In genomic region chr1:37822942-37823865, GRCh38 we compare ENCODE assay signal across 20 cellular contexts. TPM values are rescaled to one million over a fixed set of nuclear protein-coding genes. Genes with fewer than 3 reads are reported as not detected.
A peak's percentile ranks its signal among the peaks of the same experiment; 100 is the strongest.
DNase-seq lines count a peak whose midpoint lies in the region; ATAC-seq, FAIRE-seq and TF ChIP-seq lines count a peak whose summit lies in the region.
"Had no signal": no experiment of that assay in that cellular context is flagged by ENCODE, and none has a peak within 500 bp of the region (broad histone marks: within the 10 kb centered on the region; RNA-seq: fewer than 3 reads in every experiment).

No MANE protein-coding gene starts in this region.

- no peaks in the 10 kb centered on the region for H4K20me1 ChIP-seq in GM12878 (ENCODE audit: control insufficient read depth, insufficient read depth)

- TF ChIP-seq POLR2A in GM12878 (IDR thresholded peaks at IDR 0.05; ENCODE audit: low read depth, low read length): no peak

- TF ChIP-seq RAD21 in GM12878 (IDR thresholded peaks at IDR 0.05; ENCODE audit: insufficient read depth, low read depth, low read length): no peak

- POLR2A ChIA-PET in activated CD4-positive, alpha-beta T cell treated with anti-CD3 and anti-CD28 coated beads, Interleukin-2, amount 10 ng/mL, durations not matched to agents 7 days and 5 days (lab: Charles Lee): no interaction called here
- POLR2A ChIA-PET in GM12878 (lab: Charles Lee): no interaction called here
- POLR2A ChIA-PET in naive thymus-derived CD4-positive, alpha-beta T cell (lab: Charles Lee): interaction anchor here (0.6 kb wide), 2 partner anchors 54 to 61 kb away, joined by 3 to 4 read pairs; no protein-coding TSS in a partner anchor

- no peaks in the 10 kb centered on the region for H3K9me3 ChIP-seq in GM12878 (replicated peaks; ENCODE audit: control insufficient read depth, insufficient read depth, low read length)
- no peaks in the 10 kb centered on the region for H3K9me3 ChIP-seq in naive thymus-derived CD4-positive, alpha-beta T cell (ENCODE audit: control insufficient read depth in 2 of 3, low read length in 3 of 3)
- H3K9me3 ChIP-seq: HAP-1, thyroid gland had no signal

- CTCF ChIA-PET in activated CD4-positive, alpha-beta T cell treated with anti-CD3 and anti-CD28 coated beads, Interleukin-2, amount 10 ng/mL, durations not matched to agents 7 days and 5 days (lab: Charles Lee): interaction anchor here (0.8 to 1.7 kb wide), 3 partner anchors 8 to 201 kb away, joined by 3 to 4 read pairs (median 3); partner anchors contain the start of gene MTF1
- CTCF ChIA-PET in GM12878 (lab: Yijun Ruan, JAX): interaction anchor here (0.5 to 0.7 kb wide), 2 partner anchors 75 to 1492 kb away, joined by 3 read pairs; no protein-coding TSS in a partner anchor
- CTCF ChIA-PET in naive thymus-derived CD4-positive, alpha-beta T cell (lab: Charles Lee): interaction anchor here (0.5 to 0.7 kb wide), 3 partner anchors 136 to 1716 kb away, joined by 3 to 8 read pairs (median 4); no protein-coding TSS in a partner anchor

- no peaks in the 10 kb centered on the region for H3K27me3 ChIP-seq in GM12878 (replicated peaks in 1 of 2; ENCODE audit: control insufficient read depth in 2 of 2, insufficient read depth in 2 of 2, low read length in 1 of 2)
- no peaks in the 10 kb centered on the region for H3K27me3 ChIP-seq in naive thymus-derived CD4-positive, alpha-beta T cell (ENCODE audit: control insufficient read depth in 2 of 2, insufficient read depth in 2 of 2, low read length in 2 of 2)
- H3K27me3 ChIP-seq: thyroid gland had no signal

- H3K79me2 ChIP-seq in GM12878 (ENCODE audit: control insufficient read depth, insufficient read depth, low read length): no peaks in the 10 kb centered on the region

- no peaks in the 10 kb centered on the region for H3K9me3 Mint-ChIP-seq in activated CD4-positive, alpha-beta T cell treated with anti-CD3 and anti-CD28 coated beads, Interleukin-2, amount 10 ng/mL, durations not matched to agents 7 days and 5 days
- no peaks in the 10 kb centered on the region for H3K9me3 Mint-ChIP-seq in naive thymus-derived CD4-positive, alpha-beta T cell
- H3K9me3 Mint-ChIP-seq: mesothelial cell of epicardium; stimulated activated memory B cell treated with anti-CD40 and anti-IgM and Interleukin-4, amounts not matched to agents 10 μg/mL and 1 μg/mL and 100 μg/mL, for 72 hours had no signal

- H3K36me3 ChIP-seq in GM12878 (ENCODE audit: control insufficient read depth in 2 of 2, insufficient read depth in 2 of 2, low read length in 1 of 2): peaks cover 9 to 20% of the 10 kb centered on the region in 2 experiments
- peaks cover 7 to 44% (median 8%) of the 10 kb centered on the region in 3 experiments for H3K36me3 ChIP-seq in naive thymus-derived CD4-positive, alpha-beta T cell (ENCODE audit: control insufficient read depth in 2 of 3, insufficient read depth in 3 of 3, low read length in 3 of 3)

- H3K36me3 Mint-ChIP-seq in activated CD4-positive, alpha-beta T cell treated with anti-CD3 and anti-CD28 coated beads, Interleukin-2, amount 10 ng/mL, durations not matched to agents 7 days and 5 days (ENCODE audit: low read depth): peaks cover 34% of the 10 kb centered on the region
- H3K36me3 Mint-ChIP-seq in naive thymus-derived CD4-positive, alpha-beta T cell: peaks cover 10 to 46% (median 21%) of the 10 kb centered on the region in 5 donors

- H3K27me3 Mint-ChIP-seq in activated CD4-positive, alpha-beta T cell treated with anti-CD3 and anti-CD28 coated beads, Interleukin-2, amount 10 ng/mL, durations not matched to agents 7 days and 5 days: no peaks in the 10 kb centered on the region
- H3K27me3 Mint-ChIP-seq in naive thymus-derived CD4-positive, alpha-beta T cell: no peaks in the 10 kb centered on the region
- H3K27me3 Mint-ChIP-seq: stimulated activated memory B cell treated with anti-CD40 and anti-IgM and Interleukin-4, amounts not matched to agents 10 μg/mL and 1 μg/mL and 100 μg/mL, for 72 hours had no signal

- TF ChIP-seq CTCF in GM12878 (IDR thresholded peaks at IDR 0.05 in 2 of 3, conservative IDR thresholded peaks at IDR 0.05 in 1 of 3; ENCODE audit: control insufficient read depth in 2 of 3, extremely low read depth in 1 of 3, insufficient read depth in 1 of 3, low read depth in 3 of 3, low read length in 3 of 3): no peak

- no peak overlapping the region for H3K27ac ChIP-seq in GM12878 (ENCODE audit: control insufficient read depth, insufficient read depth)
- no peak overlapping the region for H3K27ac ChIP-seq in naive thymus-derived CD4-positive, alpha-beta T cell (ENCODE audit: low read depth, low read length)
- H3K27ac ChIP-seq: thyroid gland had no signal

- peaks cover 4% of the 10 kb centered on the region for H3K4me1 Mint-ChIP-seq in activated CD4-positive, alpha-beta T cell treated with anti-CD3 and anti-CD28 coated beads, Interleukin-2, amount 10 ng/mL, durations not matched to agents 7 days and 5 days
- peaks cover 0 to 11% (median 0%) of the 10 kb centered on the region in 7 donors for H3K4me1 Mint-ChIP-seq in naive thymus-derived CD4-positive, alpha-beta T cell
- H3K4me1 Mint-ChIP-seq: mesothelial cell of epicardium had no signal

- H3K9ac ChIP-seq in GM12878 (ENCODE audit: control insufficient read depth, insufficient read depth, low read length): no peak overlapping the region

- 80% methylated on average over 9 of the region's 9 CpGs for whole genome bisulfite sequencing in GM12878 (ENCODE audit: insufficient coverage, insufficient replicate concordance, low lambda C conversion rate, missing lambda C conversion rate)

- no peak overlapping the region for H2AFZ ChIP-seq in GM12878 (ENCODE audit: control insufficient read depth, low read depth, low read length)

- ATAC-seq in GM12878 (no peak), HG03442 (IDR thresholded peaks at IDR 0.05; ENCODE audit: unreplicated experiment) (no peak)
- peak; percentile 44 for ATAC-seq in naive thymus-derived CD4-positive, alpha-beta T cell
- ATAC-seq: stimulated activated memory B cell treated with anti-CD40 and anti-IgM and Interleukin-4, amounts not matched to agents 10 μg/mL and 1 μg/mL and 100 μg/mL, for 72 hours had no signal

- TF ChIP-seq EP300 in GM12878 (IDR thresholded peaks at IDR 0.05; ENCODE audit: borderline replicate concordance in 1 of 2, control insufficient read depth in 1 of 2, low read depth in 2 of 2, low read length in 2 of 2): no peak

- no peak overlapping the region for H3K4me3 Mint-ChIP-seq in activated CD4-positive, alpha-beta T cell treated with anti-CD3 and anti-CD28 coated beads, Interleukin-2, amount 10 ng/mL, durations not matched to agents 7 days and 5 days
- no peak overlapping the region for H3K4me3 Mint-ChIP-seq in naive thymus-derived CD4-positive, alpha-beta T cell
- H3K4me3 Mint-ChIP-seq: mesothelial cell of epicardium; stimulated activated memory B cell treated with anti-CD40 and anti-IgM and Interleukin-4, amounts not matched to agents 10 μg/mL and 1 μg/mL and 100 μg/mL, for 72 hours had no signal

- H3K4me1 ChIP-seq in GM12878 (ENCODE audit: control insufficient read depth, insufficient read depth, low read length): peaks cover 7% of the 10 kb centered on the region; the same call in 1 of the 2 replicates
- H3K4me1 ChIP-seq in naive thymus-derived CD4-positive, alpha-beta T cell (ENCODE audit: control insufficient read depth in 2 of 2, insufficient read depth in 2 of 2, low read length in 2 of 2): no peaks in the 10 kb centered on the region
- H3K4me1 ChIP-seq: HAP-1, thyroid gland had no signal

- RAD21 ChIA-PET in GM12878 (lab: Charles Lee; ENCODE audit: unreplicated experiment): interaction anchor here (1.0 kb wide), 1 partner anchor 16 kb away, joined by 3 read pairs; the partner anchor contains the start of genes C1orf122 and YRDC

- BruUV-seq in GM12878 (replicated peaks; lab: Mats Ljungman, UMichigan): no TSS peak

- in situ Hi-C loops in GM12878 (cut with MboI): no loop called here

- peak; percentile 18 for FAIRE-seq in GM12878 (lab: Jason Lieb, UNC)
- FAIRE-seq: A204.1 had no signal

- H3K27ac Mint-ChIP-seq in activated CD4-positive, alpha-beta T cell treated with anti-CD3 and anti-CD28 coated beads, Interleukin-2, amount 10 ng/mL, durations not matched to agents 7 days and 5 days: peak overlapping the region; percentile 25
- H3K27ac Mint-ChIP-seq in naive thymus-derived CD4-positive, alpha-beta T cell: peak overlapping the region in 1 of 9 donors; percentile 42
- H3K27ac Mint-ChIP-seq: mesothelial cell of epicardium; stimulated activated memory B cell treated with anti-CD40 and anti-IgM and Interleukin-4, amounts not matched to agents 10 μg/mL and 1 μg/mL and 100 μg/mL, for 72 hours had no signal

- intact Hi-C loops in GM12878 (cut with micrococcal nuclease; ENCODE audit: unreplicated experiment): no loop called here
- intact Hi-C loops in naive thymus-derived CD4-positive, alpha-beta T cell (cut with micrococcal nuclease): no loop called here

- no peak overlapping the region for H3K4me2 ChIP-seq in GM12878 (ENCODE audit: control insufficient read depth, insufficient read depth)

- SMC1A ChIA-PET in GM12878 (lab: Charles Lee; ENCODE audit: uncharacterized antibody, unreplicated experiment): interaction anchor here (0.9 to 1.3 kb wide), 2 partner anchors 15 to 126 kb away, joined by 3 to 4 read pairs; partner anchors contain the start of gene YRDC

- no peak for DNase-seq in activated CD4-positive, alpha-beta T cell treated with anti-CD3 and anti-CD28 coated beads, Interleukin-2, amount 10 ng/mL, durations not matched to agents 7 days and 5 days
- no peak for DNase-seq in activated CD4-positive, alpha-beta T cell treated with anti-CD3 and anti-CD28 coated beads for 1 hour
- DNase-seq in RKO (ENCODE audit: low spot score): peak; percentile 66
- no peak for DNase-seq in GM12878 (ENCODE audit: low read depth, low spot score)
- no peak for DNase-seq in naive thymus-derived CD4-positive, alpha-beta T cell
- no peak for DNase-seq in germinal center (ENCODE audit: low spot score)
- no peak for DNase-seq in NCI-H2029 (lab: John Stamatoyannopoulos, UW)
- DNase-seq: effector memory CD4-positive, alpha-beta T cell; NCI-H1048; NCI-H2081 treated with DMSO at 0.1 percent for 48 hours; NCI-H524 treated with DMSO at 0.1 percent for 48 hours; Right ventricle myocardium superior; stimulated activated CD4-positive, alpha-beta T cell treated with anti-CD3 and anti-CD28 coated beads, Interleukin-12 subunit alpha, Interleukin-12 subunit beta, amount 100 ng/mL, for 4 hours; thyroid gland had no signal

- H3K4me3 ChIP-seq in GM12878: no peak overlapping the region
- H3K4me3 ChIP-seq in naive thymus-derived CD4-positive, alpha-beta T cell (ENCODE audit: low read length): no peak overlapping the region
- H3K4me3 ChIP-seq: HAP-1, thyroid gland had no signal

RNA-seq across cellular contexts. Expression of gene YRDC, which starts 15.2 kb away (rescaled TPM):
- total RNA-seq in activated CD4-positive, alpha-beta T cell treated with anti-CD3 and anti-CD28 coated beads, Interleukin-2, amount 10 ng/mL, durations not matched to agents 7 days and 5 days: 10 to 100 TPM; 12.0 to 13.8 TPM
- 6.5 and 6.6 TPM in 2 replicates for total RNA-seq in GM12878 (2013; cell fraction: nucleolus; rRNA removed)
- total RNA-seq in GM12878 (2014; rRNA removed) (33.2 and 36.2 TPM in 2 replicates), GM12878 (2014; rRNA removed; fragmentation: Illumina TruSeq; extraction: Trizol) (19.4 and 20.1 TPM in 2 replicates), GM12878 (2021) (29.1 and 31.7 TPM in 2 replicates)
- polyA plus RNA-seq in GM12878 (2011; ENCODE audit: low read depth): 10.4 TPM
- polyA plus RNA-seq in GM12878 (2011; rRNA removed) (20.5 and 26.5 TPM in 2 replicates), GM12878 (2014; fragmentation: Illumina TruSeq; extraction: Trizol) (18.5 and 20.9 TPM in 2 replicates), GM12878 (2014; fragmentation: Nextera tagmentation; extraction: Ambion mirVana) (10 to 100 TPM in 1 of 2 experiments, 1 to 10 TPM in 1; 4.5 to 15.3 TPM), GM12878 (2014; rRNA removed) (32.2 and 34.4 TPM in 2 replicates), GM12878 (2016; fragmentation: Nextera tagmentation; extraction: Ambion mirVana) (10 to 100 TPM in 1 of 2 experiments, 1 to 10 TPM in 1; 2.9 to 17.4 TPM)
- polyA plus RNA-seq in GM12878 (2011; cell fraction: cytosol; rRNA removed): 26.6 and 30.0 TPM in 2 replicates
- 13.5 and 15.4 TPM in 2 replicates for polyA plus RNA-seq in GM12878 (2011; cell fraction: nucleus; rRNA removed)
- 16.3 and 16.9 TPM in 2 replicates for polyA plus RNA-seq in GM12878 (2012)
- polyA minus RNA-seq in GM12878 (2011; rRNA and poly(A)+ RNA removed): 11.0 and 17.5 TPM in 2 replicates
- polyA minus RNA-seq in GM12878 (2011; cell fraction: cytosol; rRNA and poly(A)+ RNA removed): 8.0 TPM in 2 replicates
- 6.2 and 8.2 TPM in 2 replicates for polyA minus RNA-seq in GM12878 (2011; cell fraction: nucleus; rRNA and poly(A)+ RNA removed)
- total RNA-seq in naive thymus-derived CD4-positive, alpha-beta T cell: 10 to 100 TPM; 13.1 to 30.6 (median 22.3) TPM
- polyA plus RNA-seq in naive thymus-derived CD4-positive, alpha-beta T cell: 10 to 100 TPM; 13.4 to 17.0 TPM

RNA-seq across cellular contexts. Expression of gene C1orf122, which starts 15.6 kb away (rescaled TPM):
- 10 to 100 TPM; 13.9 to 16.8 TPM for total RNA-seq in activated CD4-positive, alpha-beta T cell treated with anti-CD3 and anti-CD28 coated beads, Interleukin-2, amount 10 ng/mL, durations not matched to agents 7 days and 5 days
- 0.75 and 0.98 TPM in 2 replicates for total RNA-seq in GM12878 (2013; cell fraction: nucleolus; rRNA removed)
- total RNA-seq in GM12878 (2014; rRNA removed) (30.4 and 35.8 TPM in 2 replicates), GM12878 (2014; rRNA removed; fragmentation: Illumina TruSeq; extraction: Trizol) (6.4 and 6.9 TPM in 2 replicates), GM12878 (2021) (30.9 TPM in 2 replicates)
- polyA plus RNA-seq in GM12878 (2011; ENCODE audit: low read depth): 2.0 TPM
- polyA plus RNA-seq in GM12878 (2011; rRNA removed) (2.6 and 8.4 TPM in 2 replicates), GM12878 (2014; fragmentation: Illumina TruSeq; extraction: Trizol) (3.0 and 4.6 TPM in 2 replicates), GM12878 (2014; fragmentation: Nextera tagmentation; extraction: Ambion mirVana) (1 to 10 TPM; 1.6 to 8.4 TPM), GM12878 (2014; rRNA removed) (30.9 and 35.5 TPM in 2 replicates), GM12878 (2016; fragmentation: Nextera tagmentation; extraction: Ambion mirVana) (10 to 100 TPM; 21.2 to 29.4 TPM)
- 6.9 and 16.9 TPM in 2 replicates for polyA plus RNA-seq in GM12878 (2011; cell fraction: cytosol; rRNA removed)
- 7.2 and 7.7 TPM in 2 replicates for polyA plus RNA-seq in GM12878 (2011; cell fraction: nucleus; rRNA removed)
- 9.5 and 11.0 TPM in 2 replicates for polyA plus RNA-seq in GM12878 (2012)
- polyA minus RNA-seq in GM12878 (2011; rRNA and poly(A)+ RNA removed): 1.6 and 2.2 TPM in 2 replicates
- 1.5 and 2.1 TPM in 2 replicates for polyA minus RNA-seq in GM12878 (2011; cell fraction: cytosol; rRNA and poly(A)+ RNA removed)
- polyA minus RNA-seq in GM12878 (2011; cell fraction: nucleus; rRNA and poly(A)+ RNA removed): 2.8 and 4.6 TPM in 2 replicates
- 10 to 100 TPM; 11.4 to 20.6 (median 11.7) TPM for total RNA-seq in naive thymus-derived CD4-positive, alpha-beta T cell
- 10 to 100 TPM; 24.8 to 26.4 TPM for polyA plus RNA-seq in naive thymus-derived CD4-positive, alpha-beta T cell

RNA-seq across cellular contexts. Expression of gene MANEAL, which starts 29.6 kb away (rescaled TPM):
- total RNA-seq in activated CD4-positive, alpha-beta T cell treated with anti-CD3 and anti-CD28 coated beads, Interleukin-2, amount 10 ng/mL, durations not matched to agents 7 days and 5 days: 1 to 10 TPM; 1.3 to 1.5 TPM
- 7.3 and 7.5 TPM in 2 replicates for total RNA-seq in GM12878 (2013; cell fraction: nucleolus; rRNA removed)
- total RNA-seq in GM12878 (2014; rRNA removed) (11.0 and 11.1 TPM in 2 replicates), GM12878 (2014; rRNA removed; fragmentation: Illumina TruSeq; extraction: Trizol) (6.2 and 6.5 TPM in 2 replicates), GM12878 (2021) (8.6 and 9.2 TPM in 2 replicates)
- polyA plus RNA-seq in GM12878 (2011; ENCODE audit: low read depth): 3.9 TPM
- polyA plus RNA-seq in GM12878 (2011; rRNA removed) (2.9 and 4.9 TPM in 2 replicates), GM12878 (2014; fragmentation: Illumina TruSeq; extraction: Trizol) (4.7 and 6.5 TPM in 2 replicates), GM12878 (2014; fragmentation: Nextera tagmentation; extraction: Ambion mirVana) (1 to 10 TPM; 3.7 to 4.2 TPM), GM12878 (2014; rRNA removed) (8.8 and 9.0 TPM in 2 replicates), GM12878 (2016; fragmentation: Nextera tagmentation; extraction: Ambion mirVana) (1 to 10 TPM in 1 of 2 experiments, under 1 TPM in 1; 0.83 to 1.0 TPM)
- polyA plus RNA-seq in GM12878 (2011; cell fraction: cytosol; rRNA removed): 6.2 and 6.3 TPM in 2 replicates
- 2.5 and 3.7 TPM in 2 replicates for polyA plus RNA-seq in GM12878 (2011; cell fraction: nucleus; rRNA removed)
- polyA plus RNA-seq in GM12878 (2012): 3.5 and 4.2 TPM in 2 replicates
- 4.2 and 5.8 TPM in 2 replicates for polyA minus RNA-seq in GM12878 (2011; rRNA and poly(A)+ RNA removed)
- 2.1 and 2.8 TPM in 2 replicates for polyA minus RNA-seq in GM12878 (2011; cell fraction: cytosol; rRNA and poly(A)+ RNA removed)
- polyA minus RNA-seq in GM12878 (2011; cell fraction: nucleus; rRNA and poly(A)+ RNA removed): 0.85 and 2.4 TPM in 2 replicates
- total RNA-seq in naive thymus-derived CD4-positive, alpha-beta T cell: 1 to 10 TPM in 4 of 5 experiments, under 1 TPM in 1; 0.66 to 2.1 (median 1.1) TPM
- 1 to 10 TPM in 1 of 2 donors, under 1 TPM in 1; 0.48 to 1.6 TPM for polyA plus RNA-seq in naive thymus-derived CD4-positive, alpha-beta T cell

RNA-seq across cellular contexts. Expression of gene MTF1, which starts 36.2 kb away (rescaled TPM):
- total RNA-seq in activated CD4-positive, alpha-beta T cell treated with anti-CD3 and anti-CD28 coated beads, Interleukin-2, amount 10 ng/mL, durations not matched to agents 7 days and 5 days: 10 to 100 TPM; 21.0 to 22.5 TPM
- 6.5 and 6.9 TPM in 2 replicates for total RNA-seq in GM12878 (2013; cell fraction: nucleolus; rRNA removed)
- 2.0 and 2.2 TPM in 2 replicates for total RNA-seq in GM12878 (2014; rRNA removed)
- total RNA-seq in GM12878 (2014; rRNA removed; fragmentation: Illumina TruSeq; extraction: Trizol): 6.3 and 6.6 TPM in 2 replicates
- 19.2 and 20.4 TPM in 2 replicates for total RNA-seq in GM12878 (2021)
- 4.0 TPM for polyA plus RNA-seq in GM12878 (2011; ENCODE audit: low read depth)
- polyA plus RNA-seq in GM12878 (2011; rRNA removed): 6.7 and 6.8 TPM in 2 replicates
- 5.3 and 5.9 TPM in 2 replicates for polyA plus RNA-seq in GM12878 (2011; cell fraction: cytosol; rRNA removed)
- 5.1 and 14.7 TPM in 2 replicates for polyA plus RNA-seq in GM12878 (2011; cell fraction: nucleus; rRNA removed)
- 4.0 and 8.6 TPM in 2 replicates for polyA plus RNA-seq in GM12878 (2012)
- polyA plus RNA-seq in GM12878 (2014; fragmentation: Illumina TruSeq; extraction: Trizol): 9.4 and 11.8 TPM in 2 replicates
- 1 to 10 TPM; 2.8 to 4.4 TPM for polyA plus RNA-seq in GM12878 (2014; fragmentation: Nextera tagmentation; extraction: Ambion mirVana)
- 5.5 and 5.6 TPM in 2 replicates for polyA plus RNA-seq in GM12878 (2014; rRNA removed)
- polyA plus RNA-seq in GM12878 (2016; fragmentation: Nextera tagmentation; extraction: Ambion mirVana): 10 to 100 TPM; 13.7 to 14.7 TPM
- polyA minus RNA-seq in GM12878 (2011; rRNA and poly(A)+ RNA removed): 10.7 and 28.2 TPM in 2 replicates
- 2.7 and 4.2 TPM in 2 replicates for polyA minus RNA-seq in GM12878 (2011; cell fraction: cytosol; rRNA and poly(A)+ RNA removed)
- 2.8 and 5.0 TPM in 2 replicates for polyA minus RNA-seq in GM12878 (2011; cell fraction: nucleus; rRNA and poly(A)+ RNA removed)
- total RNA-seq in naive thymus-derived CD4-positive, alpha-beta T cell: 10 to 100 TPM; 22.9 to 45.2 (median 27.1) TPM
- 10 to 100 TPM; 25.2 to 27.1 TPM for polyA plus RNA-seq in naive thymus-derived CD4-positive, alpha-beta T cell

RNA-seq across cellular contexts. Expression of gene EPHA10, which starts 58.3 kb away (rescaled TPM):
- total RNA-seq in activated CD4-positive, alpha-beta T cell treated with anti-CD3 and anti-CD28 coated beads, Interleukin-2, amount 10 ng/mL, durations not matched to agents 7 days and 5 days: not detected
- total RNA-seq in GM12878 (2013; cell fraction: nucleolus; rRNA removed): 0.15 TPM in 1 of 2 replicates, not detected in the other
- total RNA-seq in GM12878 (2014; rRNA removed) (0.05 TPM in 1 of 2 replicates, not detected in the other), GM12878 (2014; rRNA removed; fragmentation: Illumina TruSeq; extraction: Trizol) (not detected in 2 replicates), GM12878 (2021) (not detected in 2 replicates)
- not detected for polyA plus RNA-seq in GM12878 (2011; ENCODE audit: low read depth)
- polyA plus RNA-seq in GM12878 (2011; rRNA removed) (0.03 and 0.05 TPM in 2 replicates), GM12878 (2014; fragmentation: Illumina TruSeq; extraction: Trizol) (not detected in 2 replicates), GM12878 (2014; fragmentation: Nextera tagmentation; extraction: Ambion mirVana) (not detected), GM12878 (2014; rRNA removed) (0.06 TPM in 1 of 2 replicates, not detected in the other), GM12878 (2016; fragmentation: Nextera tagmentation; extraction: Ambion mirVana) (not detected)
- 0.04 and 0.28 TPM in 2 replicates for polyA plus RNA-seq in GM12878 (2011; cell fraction: cytosol; rRNA removed)
- polyA plus RNA-seq in GM12878 (2011; cell fraction: nucleus; rRNA removed): 0.26 and 1.1 TPM in 2 replicates
- 0.04 TPM in 2 replicates for polyA plus RNA-seq in GM12878 (2012)
- polyA minus RNA-seq in GM12878 (2011; rRNA and poly(A)+ RNA removed): 0.07 TPM in 1 of 2 replicates, not detected in the other
- not detected in 2 replicates for polyA minus RNA-seq in GM12878 (2011; cell fraction: cytosol; rRNA and poly(A)+ RNA removed)
- 0.12 and 0.29 TPM in 2 replicates for polyA minus RNA-seq in GM12878 (2011; cell fraction: nucleus; rRNA and poly(A)+ RNA removed)
- total RNA-seq in naive thymus-derived CD4-positive, alpha-beta T cell: under 1 TPM in 1 of 5 experiments, not detected in 4; 0.19 TPM
- not detected for polyA plus RNA-seq in naive thymus-derived CD4-positive, alpha-beta T cell
- total RNA-seq: fibroblast of villous mesenchyme had no signal
